In genomic region chr15:32028921-32029320, GRCh38 we compare ENCODE assay signal across 14 cellular contexts. TPM values are rescaled to one million over a fixed set of nuclear protein-coding genes. Genes with fewer than 3 reads are reported as not detected.
DNase-seq lines count a peak whose midpoint lies in the region; ATAC-seq and TF ChIP-seq lines count a peak whose summit lies in the region.
"Had no signal": no experiment of that assay in that cellular context is flagged by ENCODE, and none has a peak within 500 bp of the region (broad histone marks: within the 10 kb centered on the region; RNA-seq: fewer than 3 reads in every experiment).

No MANE protein-coding gene starts in this region.

- H3K36me3 Mint-ChIP-seq in activated CD8-positive, alpha-beta T cell treated with anti-CD3 and anti-CD28 coated beads for 36 hours (ENCODE audit: low read depth) = no peaks in the 10 kb centered on the region
- H3K36me3 Mint-ChIP-seq in HFFc6 (ENCODE audit: low read depth) = no peaks in the 10 kb centered on the region

- TF ChIP-seq CTCF in A673 (conservative IDR thresholded peaks at IDR 0.05; ENCODE audit: low read depth, low read length) (no peak), HEK293 (tag by site-specific recombination; IDR thresholded peaks at IDR 0.05) (no peak), HFFc6 (IDR thresholded peaks at IDR 0.05) (no peak)
- TF ChIP-seq CTCF in activated CD8-positive, alpha-beta T cell treated with anti-CD3 and anti-CD28 coated beads for 36 hours (IDR thresholded peaks at IDR 0.05) = no peak

- peaks cover 5% of the 10 kb centered on the region for H3K4me1 ChIP-seq in A673 (ENCODE audit: insufficient read depth, low read length, poor library complexity, severe bottlenecking)
- no peaks in the 10 kb centered on the region; the same call in 1 of the 2 replicates for H3K4me1 ChIP-seq in HEK293 (ENCODE audit: control insufficient read depth, insufficient read depth, low read length)

- no peak overlapping the region for H3K4me3 Mint-ChIP-seq in activated CD8-positive, alpha-beta T cell treated with anti-CD3 and anti-CD28 coated beads for 36 hours
- no peak overlapping the region for H3K4me3 Mint-ChIP-seq in HFFc6

- peaks cover 4% of the 10 kb centered on the region for H3K4me1 Mint-ChIP-seq in activated CD8-positive, alpha-beta T cell treated with anti-CD3 and anti-CD28 coated beads for 36 hours (ENCODE audit: low read depth)
- H3K4me1 Mint-ChIP-seq in HFFc6 (ENCODE audit: low read depth) = no peaks in the 10 kb centered on the region
- H3K4me1 Mint-ChIP-seq: central memory CD8-positive, alpha-beta T cell had no signal

- no peaks in the 10 kb centered on the region for H3K9me3 Mint-ChIP-seq in activated CD8-positive, alpha-beta T cell treated with anti-CD3 and anti-CD28 coated beads for 36 hours
- H3K9me3 Mint-ChIP-seq in HFFc6 = peaks cover 32% of the 10 kb centered on the region
- H3K9me3 Mint-ChIP-seq: central memory CD8-positive, alpha-beta T cell had no signal

- H3K36me3 ChIP-seq in A673 (ENCODE audit: insufficient read depth, low read length, poor library complexity, severe bottlenecking) (no peaks in the 10 kb centered on the region), HEK293 (ENCODE audit: control insufficient read depth in 2 of 2, insufficient read depth in 1 of 2, low read length in 2 of 2) (no peaks in the 10 kb centered on the region)

- peak; percentile 11 for DNase-seq in A673 (ENCODE audit: low spot score)
- DNase-seq in SK-N-DZ (ENCODE audit: low spot score) = peak; percentile 81
- DNase-seq in left kidney (ENCODE audit: low read depth, low spot score) = peak; percentile 82
- DNase-seq in DMS153 (lab: John Stamatoyannopoulos, UW) = no peak
- no peak for DNase-seq in activated CD8-positive, alpha-beta T cell treated with anti-CD3 and anti-CD28 coated beads for 36 hours
- no peak for DNase-seq in kidney tubule cell (ENCODE audit: low spot score)
- DNase-seq in HFFc6 = no peak
- DNase-seq: activated naive CD4-positive, alpha-beta T cell treated with Interleukin-2 at 50 U/mL for 16 hours; GDM1; kidney glomerular epithelial cell; stimulated activated CD4-positive, alpha-beta T cell treated with anti-CD3 and anti-CD28 coated beads, Interleukin-12 subunit alpha, Interleukin-12 subunit beta, amount 100 ng/mL, for 4 hours; T-helper 17 cell had no signal

- BruUV-seq in A673 (replicated peaks; lab: Mats Ljungman, UMichigan) = no TSS peak

- H3K27ac ChIP-seq in A673 (ENCODE audit: low read depth, low read length, poor library complexity, severe bottlenecking) = no peak overlapping the region
- H3K27ac ChIP-seq in HEK293 (ENCODE audit: extremely low read depth, low read depth, low read length) = no peak overlapping the region

- H3K9me3 ChIP-seq in A673 (ENCODE audit: low read depth, low read length, poor library complexity, severe bottlenecking) = no peaks in the 10 kb centered on the region
- no peaks in the 10 kb centered on the region for H3K9me3 ChIP-seq in HEK293 (ENCODE audit: control insufficient read depth, insufficient read depth, low read depth, low read length)

- POLR2A ChIA-PET in A673 (lab: Charles Lee; ENCODE audit: low non-redundant PET) (no interaction called here), HEK293 (lab: Yijun Ruan, JAX) (interaction anchor here (1.6 kb wide), 2 partner anchors 10 to 54 kb away, joined by 3 to 4 read pairs; no protein-coding TSS in a partner anchor)
- POLR2A ChIA-PET in activated CD8-positive, alpha-beta T cell treated with anti-CD3 and anti-CD28 coated beads for 36 hours (lab: Charles Lee) = no interaction called here

- CTCF ChIA-PET in A673 (lab: Charles Lee) = no interaction called here
- CTCF ChIA-PET in HEK293 (lab: Yijun Ruan, JAX) = interaction anchor here (0.6 to 2.6 kb wide), 11 partner anchors 9 to 523 kb away, joined by 3 to 20 read pairs (median 5); no protein-coding TSS in a partner anchor
- CTCF ChIA-PET in activated CD8-positive, alpha-beta T cell treated with anti-CD3 and anti-CD28 coated beads for 36 hours (lab: Charles Lee) = interaction anchor here (1.2 to 1.8 kb wide), 2 partner anchors 9 to 10 kb away, joined by 3 to 7 read pairs; no protein-coding TSS in a partner anchor

- H3K27me3 Mint-ChIP-seq in activated CD8-positive, alpha-beta T cell treated with anti-CD3 and anti-CD28 coated beads for 36 hours = peaks cover 44% of the 10 kb centered on the region
- no peaks in the 10 kb centered on the region; the same call in 1 of the 2 replicates for H3K27me3 Mint-ChIP-seq in HFFc6 (ENCODE audit: insufficient read depth)

- intact Hi-C loops in A673 (cut with micrococcal nuclease; ENCODE audit: unreplicated experiment) = no loop called here
- intact Hi-C loops in activated CD8-positive, alpha-beta T cell treated with anti-CD3 and anti-CD28 coated beads for 36 hours (cut with micrococcal nuclease) = no loop called here

- H3K4me3 ChIP-seq in A673 (ENCODE audit: low read depth, low read length, poor library complexity, severe bottlenecking) (peak overlapping the region; percentile 52), HEK293 (ENCODE audit: low read depth, low read length) (peak overlapping the region; percentile 62)

- H3K27me3 ChIP-seq in A673 (replicated peaks; ENCODE audit: insufficient read depth, low read depth, low read length, poor library complexity) = peaks cover 11% of the 10 kb centered on the region

- ATAC-seq in activated CD8-positive, alpha-beta T cell treated with anti-CD3 and anti-CD28 coated beads for 36 hours = no peak
- ATAC-seq: T-helper 17 cell had no signal

- no peak overlapping the region for H3K27ac Mint-ChIP-seq in activated CD8-positive, alpha-beta T cell treated with anti-CD3 and anti-CD28 coated beads for 36 hours
- no peak overlapping the region for H3K27ac Mint-ChIP-seq in HFFc6
- H3K27ac Mint-ChIP-seq: T-helper 17 cell had no signal

TF ChIP-seq in HEK293, 187 proteins besides CTCF, POLR2A, EP300 and RAD21 (continues in another document):
- no peak for TF ChIP-seq TRIM28 (IDR thresholded peaks at IDR 0.05; ENCODE audit: borderline replicate concordance, low read length)
- peak; percentile 67; the same call in 1 of the 2 replicates for TF ChIP-seq PRDM1 (tag by site-specific recombination; IDR thresholded peaks at IDR 0.05)
- TF ChIP-seq ZNF585B (tag by site-specific recombination; IDR thresholded peaks at IDR 0.05) = no peak
- TF ChIP-seq ZNF830 (tag by site-specific recombination; IDR thresholded peaks at IDR 0.05; ENCODE audit: low read depth) = no peak
- no peak for TF ChIP-seq TCF7L2 (IDR thresholded peaks at IDR 0.05; ENCODE audit: borderline replicate concordance, low read depth, low read length)
- no peak for TF ChIP-seq PBX3 (CRISPR knock-in tag; IDR thresholded peaks at IDR 0.05)
- TF ChIP-seq ZNF777 (tag by site-specific recombination; IDR thresholded peaks at IDR 0.05; ENCODE audit: borderline replicate concordance) = 0 out of 2 replicates have a peak, but pooled peaks have one; percentile 22
- peak; percentile 31; the same call in 1 of the 2 replicates for TF ChIP-seq PRDM10 (tag by site-specific recombination; IDR thresholded peaks at IDR 0.05)
- no peak for TF ChIP-seq ZNF544 (tag by site-specific recombination; IDR thresholded peaks at IDR 0.05)
- TF ChIP-seq ZNF366 (tag by site-specific recombination; conservative IDR thresholded peaks at IDR 0.05) = no peak
- no peak for TF ChIP-seq ZNF221 (tag by site-specific recombination; IDR thresholded peaks at IDR 0.05; ENCODE audit: borderline replicate concordance)

RNA-seq across cellular contexts. Expression of gene CHRNA7, which starts 1.4 kb away (rescaled TPM):
- 3.3 and 3.7 TPM in 2 replicates for total RNA-seq in A673 (2021)
- polyA plus RNA-seq in SK-N-DZ (2014; cell fraction: cytosol; rRNA removed) = 32.2 and 38.3 TPM in 2 replicates
- polyA plus RNA-seq in SK-N-DZ (2014; cell fraction: nucleus; rRNA removed) = 25.8 and 34.9 TPM in 2 replicates
- under 1 TPM in 1 of 2 experiments, not detected in 1; 0.20 TPM for total RNA-seq in activated CD8-positive, alpha-beta T cell treated with anti-CD3 and anti-CD28 coated beads for 36 hours
- not detected for total RNA-seq in HFFc6 (2021; fragmentation: NEBNext Ultra II Directional; extraction: Animal tissue kit (Norgen Biotek cat#: 25700))

Comparison
In these comparisons a context has a peak if more than half of its experiments do, and no peak if none do; other contexts are left out.
1. DNase-seq: peak in A673 (single experiment), SK-N-DZ (single experiment) and left kidney (single experiment); none in DMS153 (single experiment), activated CD8-positive, alpha-beta T cell treated with anti-CD3 and anti-CD28 coated beads for 36 hours (single experiment), kidney tubule cell (single experiment) and HFFc6 (single experiment).